ENCODE assay signal across 22 cellular contexts in genomic region chr7:4661871-4662270, GRCh38. TPM values are rescaled to one million over a fixed set of nuclear protein-coding genes. Genes with fewer than 3 reads are reported as not detected.
DNase-seq lines count a peak whose midpoint lies in the region; TF ChIP-seq lines count a peak whose summit lies in the region.
"Had no signal": no experiment of that assay in that cellular context is flagged by ENCODE, and none has a peak within 500 bp of the region (broad histone marks: within the 10 kb centered on the region; RNA-seq: fewer than 3 reads in every experiment).

No MANE protein-coding gene starts in this region.

- H3K36me3 ChIP-seq in neural progenitor cell = no peaks in the 10 kb centered on the region
- H3K36me3 ChIP-seq: heart left ventricle, neutrophil, right atrium auricular region had no signal

- no peak overlapping the region for H3K27ac ChIP-seq in neural progenitor cell
- H3K27ac ChIP-seq: neutrophil, right atrium auricular region had no signal

- no peak overlapping the region for H2AFZ ChIP-seq in neural progenitor cell (replicated peaks)

- DNase-seq in AG20443 (ENCODE audit: low spot score) (peak; percentile 22), NCI-H2029 treated with DMSO at 0.1 percent for 48 hours (lab: John Stamatoyannopoulos, UW) (peak; percentile 7), dermis microvascular lymphatic vessel endothelial cell (ENCODE audit: low read depth in 2 of 2) (peak; percentile 30 to 49), neural progenitor cell (ENCODE audit: low spot score) (no peak), NCI-H2107 treated with DMSO at 0.1 percent for 48 hours (lab: John Stamatoyannopoulos, UW; ENCODE audit: unreplicated experiment) (no peak), GM20000 (ENCODE audit: low spot score) (no peak), middle frontal gyrus (ENCODE audit: extremely low spot score, low spot score) (no peak)
- no peak for DNase-seq in effector CD8-positive, alpha-beta T cell (lab: John Stamatoyannopoulos, UW)
- DNase-seq: activated CD4-positive, CD25-positive, alpha-beta regulatory T cell treated with anti-CD3 and anti-CD28 coated beads, Interleukin-2, amount 50 U/mL, for 72 hours; activated naive CD8-positive, alpha-beta T cell treated with anti-CD3 and anti-CD28 coated beads, Interleukin-2, amount 50 U/mL, for 24 hours; cerebellar nuclear complex; EL; heart left ventricle; kidney; mesendoderm; MM.1S; NCI-H187 treated with DMSO at 0.1 percent for 48 hours; NCI-H526; stimulated activated naive CD4-positive, alpha-beta T cell had no signal

- H3K36me3 Mint-ChIP-seq in neural progenitor cell = peaks cover 7% of the 10 kb centered on the region

- H3K9ac ChIP-seq in neural progenitor cell = no peak overlapping the region

- H3K4me1 Mint-ChIP-seq in neural progenitor cell = peaks cover 10% of the 10 kb centered on the region

- peaks cover 23% of the 10 kb centered on the region for H3K27me3 ChIP-seq in neural progenitor cell
- H3K27me3 ChIP-seq: heart left ventricle, neutrophil, right atrium auricular region had no signal

- H3K79me2 ChIP-seq in neural progenitor cell (ENCODE audit: low read depth) = no peaks in the 10 kb centered on the region

- peak overlapping the region; percentile 72 for H3K27ac Mint-ChIP-seq in neural progenitor cell
- H3K27ac Mint-ChIP-seq: activated naive CD8-positive, alpha-beta T cell treated with anti-CD3 and anti-CD28 coated beads, Interleukin-2, amount 50 U/mL, for 24 hours; activated T-helper 2 cell treated with anti-CD3 and anti-CD28 coated beads, Interferon-gamma antibody, Interleukin-2, Interleukin-4, amounts not matched to agents 10 μg/mL and 5 μg/mL and 100 μg/mL, durations not matched to agents 14 hours and 24 hours and 36 hours had no signal

- H3K4me3 Mint-ChIP-seq in neural progenitor cell = no peak overlapping the region
- H3K4me3 Mint-ChIP-seq: activated naive CD8-positive, alpha-beta T cell treated with anti-CD3 and anti-CD28 coated beads, Interleukin-2, amount 50 U/mL, for 24 hours had no signal

- H3K4me2 ChIP-seq in neural progenitor cell = no peak overlapping the region

- H3F3A ChIP-seq in neural progenitor cell (ENCODE audit: low read depth) = no peaks in the 10 kb centered on the region

- TF ChIP-seq CTCF in neural progenitor cell (IDR thresholded peaks at IDR 0.05) (no peak), GM20000 (IDR thresholded peaks at IDR 0.05; ENCODE audit: extremely low read depth, missing control alignments) (no peak)

- H4K20me1 ChIP-seq in neural progenitor cell (ENCODE audit: low read depth) = no peaks in the 10 kb centered on the region

- peaks cover 7% of the 10 kb centered on the region for H3K9me3 ChIP-seq in neural progenitor cell (ENCODE audit: low read depth)
- H3K9me3 ChIP-seq: neutrophil had no signal

- H3K27me3 Mint-ChIP-seq in neural progenitor cell (ENCODE audit: insufficient read depth, low read depth) = peaks cover 2% of the 10 kb centered on the region
- H3K27me3 Mint-ChIP-seq: activated naive CD8-positive, alpha-beta T cell treated with anti-CD3 and anti-CD28 coated beads, Interleukin-2, amount 50 U/mL, for 24 hours had no signal

- H3K4me1 ChIP-seq in neural progenitor cell = no peaks in the 10 kb centered on the region
- H3K4me1 ChIP-seq: right atrium auricular region had no signal

- no peak overlapping the region for H3K4me3 ChIP-seq in neural progenitor cell
- H3K4me3 ChIP-seq: heart left ventricle, right atrium auricular region had no signal

- peaks cover 28% of the 10 kb centered on the region for H3K9me3 Mint-ChIP-seq in neural progenitor cell

RNA-seq across cellular contexts. Expression of gene FOXK1, which starts 20.2 kb away (rescaled TPM):
- total RNA-seq in dermis microvascular lymphatic vessel endothelial cell (21.2 TPM in 2 replicates), neural progenitor cell (ENCODE audit: low replicate concordance) (11.1 and 22.4 TPM in 2 replicates)

Comparison
In these comparisons a context has a peak if more than half of its experiments do, and no peak if none do; other contexts are left out.
1. DNase-seq: peak in AG20443 (single experiment), NCI-H2029 treated with DMSO at 0.1 percent for 48 hours (single experiment) and dermis microvascular lymphatic vessel endothelial cell (2 of 2); none in neural progenitor cell (single experiment), NCI-H2107 treated with DMSO at 0.1 percent for 48 hours (single experiment), GM20000 (single experiment), effector CD8-positive, alpha-beta T cell (single experiment) and middle frontal gyrus (single experiment).